In genomic region chr2:85561280-85562212, GRCh38 we compare ENCODE assay signal across 8 cellular contexts. TPM values are rescaled to one million over a fixed set of nuclear protein-coding genes. Genes with fewer than 3 reads are reported as not detected.
A peak's percentile ranks its signal among the peaks of the same experiment; 100 is the strongest.
DNase-seq lines count a peak whose midpoint lies in the region; ATAC-seq and TF ChIP-seq lines count a peak whose summit lies in the region.

Gene GGCX (minus strand): TSS chr2:85561493. CDS start chr2:85561428, 65 bp downstream.

- no peak for TF ChIP-seq RAD21 in SK-N-SH (IDR thresholded peaks at IDR 0.05; ENCODE audit: low read length)

- CTCF ChIA-PET in SK-N-SH (lab: Yijun Ruan, JAX): interaction anchor here (0.8 to 16.6 kb wide), 5 partner anchors 23 to 175 kb away, joined by 3 to 364 read pairs (median 5); partner anchors contain the start of genes MAT2A and SH2D6
- CTCF ChIA-PET in activated naive CD4-positive, alpha-beta T cell treated with anti-CD3 and anti-CD28 coated beads, Interleukin-2, amount 10 ng/mL, durations not matched to agents 7 days and 5 days (lab: Charles Lee): interaction anchor here (0.7 to 3.9 kb wide), 4 partner anchors 11 to 141 kb away, joined by 3 to 33 read pairs (median 5); partner anchors contain the start of gene VAMP8

- peak within 1 kb of the TSS; percentile 100 for H2AFZ ChIP-seq in SK-N-SH (ENCODE audit: low read depth)

- H3K79me2 ChIP-seq in SK-N-SH (ENCODE audit: insufficient read depth): peaks cover 42% of the 10 kb centered on the region

- TF ChIP-seq CTCF in GM06990 (IDR thresholded peaks at IDR 0.05; ENCODE audit: insufficient read depth, low read length, poor library complexity, severe bottlenecking): no peak
- TF ChIP-seq CTCF in SK-N-SH (IDR thresholded peaks at IDR 0.05): no peak
- peak in 1 of 2 donors; percentile 17 for TF ChIP-seq CTCF in suprapubic skin (IDR thresholded peaks at IDR 0.05)

- H3K9me3 ChIP-seq in SK-N-SH: no peaks in the 10 kb centered on the region
- H3K9me3 ChIP-seq in suprapubic skin: no peaks in the 10 kb centered on the region

- H3K4me1 ChIP-seq in SK-N-SH (ENCODE audit: control insufficient read depth in 1 of 2, insufficient read depth in 2 of 2, low read depth in 1 of 2, low read length in 1 of 2) (no peaks in the 10 kb centered on the region; a peak in 2 of 4 replicates), suprapubic skin (peaks cover 22% of the 10 kb centered on the region)

- 0 out of 4 replicates have a peak, but pooled peaks of 1 of the 2 experiments have one; percentile 14 for TF ChIP-seq EP300 in SK-N-SH (IDR thresholded peaks at IDR 0.05; ENCODE audit: borderline replicate concordance in 1 of 2, low read depth in 1 of 2, low read length in 1 of 2)
- no peak for TF ChIP-seq EP300 in suprapubic skin (IDR thresholded peaks at IDR 0.05)

- peaks cover 40% of the 10 kb centered on the region for H3K4me1 Mint-ChIP-seq in activated naive CD4-positive, alpha-beta T cell treated with anti-CD3 and anti-CD28 coated beads, Interleukin-2, amount 10 ng/mL, durations not matched to agents 7 days and 5 days

- H3K27ac Mint-ChIP-seq in activated naive CD4-positive, alpha-beta T cell treated with anti-CD3 and anti-CD28 coated beads, Interleukin-2, amount 10 ng/mL, durations not matched to agents 7 days and 5 days: peak within 1 kb of the TSS; percentile 97

- no peaks in the 10 kb centered on the region for H4K20me1 ChIP-seq in SK-N-SH (ENCODE audit: insufficient read depth)

- peak within 1 kb of the TSS; percentile 86 for H3K9ac ChIP-seq in SK-N-SH

- H3K9me3 Mint-ChIP-seq in activated naive CD4-positive, alpha-beta T cell treated with anti-CD3 and anti-CD28 coated beads, Interleukin-2, amount 10 ng/mL, durations not matched to agents 7 days and 5 days: no peaks in the 10 kb centered on the region

- DNase-seq in GM06990 (ENCODE audit: extremely low read depth, insufficient read length): peak; percentile 96
- DNase-seq in NCI-H1092 (lab: John Stamatoyannopoulos, UW): peak; percentile 79
- DNase-seq in SK-N-SH: peak; percentile 91
- DNase-seq in activated naive CD4-positive, alpha-beta T cell treated with anti-CD3 and anti-CD28 coated beads, Interleukin-2, amount 10 ng/mL, durations not matched to agents 7 days and 5 days: peak; percentile 97
- DNase-seq in globus pallidus (ENCODE audit: low spot score): peak; percentile 91
- peak; percentile 89 for DNase-seq in occipital lobe (lab: John Stamatoyannopoulos, UW)
- peak; percentile 97 for DNase-seq in suprapubic skin (ENCODE audit: low spot score in 2 of 2)

- H3K27me3 ChIP-seq in GM06990 (replicated peaks; ENCODE audit: control insufficient read depth, insufficient read depth, low read length): no peaks in the 10 kb centered on the region
- H3K27me3 ChIP-seq in SK-N-SH (ENCODE audit: insufficient read depth): no peaks in the 10 kb centered on the region
- H3K27me3 ChIP-seq in suprapubic skin: no peaks in the 10 kb centered on the region

- H3K4me3 Mint-ChIP-seq in activated naive CD4-positive, alpha-beta T cell treated with anti-CD3 and anti-CD28 coated beads, Interleukin-2, amount 10 ng/mL, durations not matched to agents 7 days and 5 days: peak within 1 kb of the TSS; percentile 98

- H3F3A ChIP-seq in SK-N-SH (replicated peaks; ENCODE audit: insufficient read depth): peaks cover 4% of the 10 kb centered on the region

- ATAC-seq in HG02571 (IDR thresholded peaks at IDR 0.05; ENCODE audit: unreplicated experiment): peak; percentile 92

- H3K4me3 ChIP-seq in GM06990 (replicated peaks; ENCODE audit: low read depth, low read length) (peak within 1 kb of the TSS; percentile 86), SK-N-SH (ENCODE audit: low read depth in 2 of 2, low read length in 1 of 2) (peak within 1 kb of the TSS; percentile 65 to 97), suprapubic skin (peak within 1 kb of the TSS; percentile 86)

- 2% methylated on average over 56 of the region's 64 CpGs for WGBS in SK-N-SH (ENCODE audit: low lambda C conversion rate)
- 6% methylated on average over 27 of the region's 64 CpGs for WGBS in suprapubic skin

- H3K9me2 ChIP-seq in SK-N-SH: no peaks in the 10 kb centered on the region

- peaks cover 4% of the 10 kb centered on the region for H3K36me3 Mint-ChIP-seq in activated naive CD4-positive, alpha-beta T cell treated with anti-CD3 and anti-CD28 coated beads, Interleukin-2, amount 10 ng/mL, durations not matched to agents 7 days and 5 days

- H3K27me3 Mint-ChIP-seq in activated naive CD4-positive, alpha-beta T cell treated with anti-CD3 and anti-CD28 coated beads, Interleukin-2, amount 10 ng/mL, durations not matched to agents 7 days and 5 days: peaks cover 9% of the 10 kb centered on the region

- H3K4me2 ChIP-seq in SK-N-SH: peak within 1 kb of the TSS; percentile 80

- H3K36me3 ChIP-seq in GM06990 (ENCODE audit: control insufficient read depth, insufficient read depth, low read length) (peaks cover 3% of the 10 kb centered on the region), SK-N-SH (replicated peaks in 1 of 2; ENCODE audit: control insufficient read depth in 1 of 2, insufficient read depth in 2 of 2, low read length in 1 of 2) (peaks cover 6 to 14% of the 10 kb centered on the region in 2 experiments), suprapubic skin (peaks cover 19% of the 10 kb centered on the region)

- POLR2A ChIA-PET in SK-N-SH (lab: Yijun Ruan, JAX): interaction anchor here (0.7 to 2.3 kb wide), 9 partner anchors 8 to 143 kb away, joined by 4 to 19 read pairs (median 5); partner anchors contain the start of genes C2orf68, MAT2A, SH2D6 and VAMP8

- H3K27ac ChIP-seq in SK-N-SH (ENCODE audit: low read depth in 2 of 2, low read length in 1 of 2) (peak within 1 kb of the TSS; percentile 78 to 83), suprapubic skin (peak within 1 kb of the TSS; percentile 69)

- peak in 1 of 2 donors; percentile 75 for TF ChIP-seq POLR2A in suprapubic skin (IDR thresholded peaks at IDR 0.05)

TF ChIP-seq in SK-N-SH, 30 proteins besides CTCF, POLR2A, EP300 and RAD21:
- TF ChIP-seq ELF1 (IDR thresholded peaks at IDR 0.05) (peak; percentile 68), FOSL2 (IDR thresholded peaks at IDR 0.05; ENCODE audit: borderline replicate concordance, low read depth) (no peak; the same call in 1 of the 2 replicates), TCF12 (IDR thresholded peaks at IDR 0.05) (peak; percentile 40; the same call in 1 of the 2 replicates), JUND (IDR thresholded peaks at IDR 0.05) (0 out of 2 replicates have a peak, but pooled peaks have one; percentile 3), GABPA (IDR thresholded peaks at IDR 0.05; ENCODE audit: low read depth) (peak; percentile 52; the same call in 1 of the 2 replicates), ZBTB33 (IDR thresholded peaks at IDR 0.05; ENCODE audit: borderline replicate concordance, low read depth) (peak; percentile 38; the same call in 1 of the 2 replicates), POLR2AphosphoS5 (IDR thresholded peaks at IDR 0.05; ENCODE audit: low read depth, low read length) (peak; percentile 99), USF1 (IDR thresholded peaks at IDR 0.05; ENCODE audit: borderline replicate concordance, low read depth) (peak; percentile 21; the same call in 1 of the 2 replicates), SIN3A (IDR thresholded peaks at IDR 0.05; ENCODE audit: borderline replicate concordance, low read depth, low read length) (peak; percentile 91; the same call in 1 of the 2 replicates), GATA2 (CRISPR knock-in tag; IDR thresholded peaks at IDR 0.05) (no peak), FOXJ3 (CRISPR knock-in tag; IDR thresholded peaks at IDR 0.05) (0 out of 2 replicates have a peak, but pooled peaks have one; percentile 12), SMC3 (IDR thresholded peaks at IDR 0.05; ENCODE audit: low read depth, low read length) (no peak), TEAD4 (IDR thresholded peaks at IDR 0.05; ENCODE audit: borderline replicate concordance, insufficient read depth) (peak; percentile 50; the same call in 1 of the 2 replicates), TAF1 (IDR thresholded peaks at IDR 0.05; ENCODE audit: borderline replicate concordance, low read depth, low read length) (peak; percentile 90), RXRA (IDR thresholded peaks at IDR 0.05; ENCODE audit: borderline replicate concordance, low read depth) (no peak), RCOR1 (IDR thresholded peaks at IDR 0.05; ENCODE audit: low read length) (0 out of 2 replicates have a peak, but pooled peaks have one; percentile 36), MAX (IDR thresholded peaks at IDR 0.05; ENCODE audit: low read depth) (peak; percentile 61), YY1 (IDR thresholded peaks at IDR 0.05; ENCODE audit: low read depth) (peak; percentile 75; the same call in 1 of the 2 replicates)

RNA-seq across cellular contexts. Expression of gene GGCX, which starts in this region (rescaled TPM):
- 26.5 and 34.5 TPM in 2 replicates for polyA plus RNA-seq in SK-N-SH (2012; rRNA removed)
- 26.0 and 31.5 TPM in 2 replicates for polyA plus RNA-seq in SK-N-SH (2012; cell fraction: cytosol; rRNA removed)
- polyA plus RNA-seq in SK-N-SH (2012; cell fraction: nucleus; rRNA removed): 32.1 and 32.7 TPM in 2 replicates
- total RNA-seq in occipital lobe (32.6 TPM), suprapubic skin (10 to 100 TPM; 23.2 to 38.9 (median 27.7) TPM)

Comparison
In these comparisons a context has a peak if more than half of its experiments do, and no peak if none do; other contexts are left out.
1. Peak in every context shown above with its lines: DNase-seq, ATAC-seq, H3K4me3 ChIP-seq and H3K27ac ChIP-seq.